8 cellular contexts compared by ENCODE assay signal in the genomic region with DNA sequence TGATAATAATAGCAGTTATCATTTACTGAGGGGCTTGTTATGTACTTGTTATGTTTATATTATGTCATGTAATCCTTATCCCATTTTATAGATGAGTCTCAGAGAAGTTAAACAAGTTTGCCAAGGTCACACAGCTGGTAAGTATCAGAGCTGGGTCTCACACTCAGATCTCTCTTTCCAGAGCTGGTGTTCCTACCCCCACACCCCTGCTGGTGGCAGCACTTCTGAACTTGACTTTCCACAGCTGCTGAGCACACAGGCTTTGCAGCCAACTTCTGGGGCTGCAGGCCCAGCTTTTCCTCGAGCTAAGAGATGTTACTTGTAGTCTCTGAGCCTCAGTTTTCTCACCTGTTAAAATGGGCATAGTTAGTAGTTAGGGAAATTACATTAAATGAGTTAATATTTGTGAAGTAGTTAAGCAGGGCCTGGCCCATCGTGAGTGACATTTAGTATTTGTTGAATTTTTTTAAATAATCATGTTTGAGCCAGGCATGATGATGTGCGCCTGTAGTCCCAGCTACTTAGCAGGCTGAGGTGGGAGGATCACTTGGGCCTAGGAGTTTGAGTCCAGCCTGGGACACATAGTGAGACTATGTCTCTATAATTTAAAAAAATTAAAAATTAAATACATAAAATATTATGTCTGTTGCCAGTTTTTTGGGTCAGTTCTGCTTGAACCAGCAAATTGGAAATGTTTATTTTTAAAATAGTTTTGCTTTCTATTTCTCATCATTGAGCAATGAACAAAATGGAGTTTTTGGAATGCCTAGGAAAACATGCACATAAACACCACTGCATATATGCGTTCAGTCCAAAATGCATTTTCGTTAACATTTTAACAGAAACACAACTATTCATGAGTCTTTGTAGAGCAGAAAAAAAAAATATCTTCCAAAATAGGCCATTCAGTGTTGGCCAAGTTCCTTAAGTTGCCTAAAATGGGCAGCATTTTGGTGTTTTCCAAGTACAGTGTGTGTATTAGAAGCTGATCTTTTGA.
DNase-seq lines count a peak whose midpoint lies in the region; ATAC-seq, FAIRE-seq and TF ChIP-seq lines count a peak whose summit lies in the region.

No MANE protein-coding gene starts in this region.

- CTCF ChIA-PET in Caco-2 (lab: Charles Lee) = interaction anchor here (0.6 to 2.5 kb wide), 4 partner anchors 14 to 171 kb away, joined by 3 to 29 read pairs (median 5); no protein-coding TSS in a partner anchor

- H3K79me2 ChIP-seq in DND-41 (ENCODE audit: insufficient read depth, low read length) = no peaks in the 10 kb centered on the region

- H3K27ac Mint-ChIP-seq in Caco-2 (ENCODE audit: unreplicated experiment) = no peak overlapping the region

- intact Hi-C loops in Caco-2 (cut with micrococcal nuclease; ENCODE audit: unreplicated experiment) = loop anchor here (2.0 kb wide), 1 partner anchor 13 kb away; no protein-coding TSS in a partner anchor

- no peaks in the 10 kb centered on the region for H3K9me3 Mint-ChIP-seq in Caco-2 (ENCODE audit: unreplicated experiment)

- TF ChIP-seq POLR2A in GM12891 (IDR thresholded peaks at IDR 0.05; ENCODE audit: low read depth, low read length) = no peak

- no peaks in the 10 kb centered on the region for H3K9me3 ChIP-seq in DND-41 (ENCODE audit: insufficient read depth, low read length, severe bottlenecking)
- H3K9me3 ChIP-seq in Caco-2 = no peaks in the 10 kb centered on the region

- H3K27ac ChIP-seq in DND-41 (ENCODE audit: low read length) = no peak overlapping the region

- no peak overlapping the region for H3K4me2 ChIP-seq in DND-41 (ENCODE audit: insufficient read depth, low read length)

- H3K4me3 ChIP-seq in DND-41 (ENCODE audit: low read depth in 1 of 2, low read length in 2 of 2) = no peak overlapping the region
- H3K4me3 ChIP-seq in Caco-2 (ENCODE audit: low read depth, low read length) = no peak overlapping the region

- H3K4me1 ChIP-seq in DND-41 (ENCODE audit: insufficient read depth, low read length) (no peaks in the 10 kb centered on the region), Caco-2 (no peaks in the 10 kb centered on the region)

- TF ChIP-seq CTCF in DND-41 (IDR thresholded peaks at IDR 0.05; ENCODE audit: borderline replicate concordance, extremely low read depth, low read length, poor library complexity, severe bottlenecking) (peak; percentile 44), Caco-2 (IDR thresholded peaks at IDR 0.05; ENCODE audit: insufficient read depth in 1 of 2, low read depth in 1 of 2, low read length in 1 of 2, severe bottlenecking in 1 of 2, unreplicated experiment in 1 of 2) (peak in 1 of 2 experiments; percentile 49)

- no peak overlapping the region for H3K9ac ChIP-seq in DND-41 (ENCODE audit: low read depth, low read length)

- POLR2A ChIA-PET in Caco-2 (lab: Charles Lee) = no interaction called here

- no peaks in the 10 kb centered on the region for H3K27me3 Mint-ChIP-seq in Caco-2 (ENCODE audit: insufficient read depth, unreplicated experiment)

- H3K36me3 ChIP-seq in DND-41 (ENCODE audit: insufficient read depth, low read length) = no peaks in the 10 kb centered on the region
- H3K36me3 ChIP-seq in Caco-2 (ENCODE audit: control insufficient read depth, insufficient read depth, low read length) = no peaks in the 10 kb centered on the region

- ATAC-seq in DND-41 (ENCODE audit: insufficient read depth, low read depth) = peak; percentile 79
- no peak for ATAC-seq in HG03139 (IDR thresholded peaks at IDR 0.05; ENCODE audit: unreplicated experiment)
- no peak for ATAC-seq in GM21447 (IDR thresholded peaks at IDR 0.05; ENCODE audit: unreplicated experiment)

- no peaks in the 10 kb centered on the region for H3K4me1 Mint-ChIP-seq in Caco-2 (ENCODE audit: low read depth, unreplicated experiment)

- no peaks in the 10 kb centered on the region for H4K20me1 ChIP-seq in DND-41 (ENCODE audit: insufficient read depth, low read length)

- peak; percentile 37 for DNase-seq in DND-41
- peak; percentile 68 for DNase-seq in NAMALWA (ENCODE audit: low spot score)
- peak; percentile 68 for DNase-seq in dedifferentiated amniotic fluid mesenchymal stem cell (ENCODE audit: extremely low spot score)
- peak; percentile 87 for DNase-seq in mesenteric fat pad (ENCODE audit: low spot score)
- DNase-seq in Caco-2 = no peak
- no peak for DNase-seq in GM12891 (ENCODE audit: insufficient read length, low spot score)

- H3K36me3 Mint-ChIP-seq in Caco-2 (ENCODE audit: insufficient read depth, unreplicated experiment) = no peaks in the 10 kb centered on the region

- no peak for FAIRE-seq in GM12891 (lab: Jason Lieb, UNC)

- no TSS peak for BruUV-seq in Caco-2 (replicated peaks; lab: Mats Ljungman, UMichigan)

- H2AFZ ChIP-seq in DND-41 (ENCODE audit: low read depth, low read length) = no peak overlapping the region

- H3K27me3 ChIP-seq in DND-41 (ENCODE audit: insufficient read depth, low read length, poor library complexity) (no peaks in the 10 kb centered on the region), Caco-2 (replicated peaks; ENCODE audit: control insufficient read depth, insufficient read depth, low read length) (no peaks in the 10 kb centered on the region)

- no peak overlapping the region for H3K4me3 Mint-ChIP-seq in Caco-2 (ENCODE audit: unreplicated experiment)

TF ChIP-seq in GM12891, 5 proteins besides CTCF, POLR2A, EP300 and RAD21:
- TF ChIP-seq TAF1 (IDR thresholded peaks at IDR 0.05; ENCODE audit: low read depth, low read length) = no peak
- TF ChIP-seq POLR2AphosphoS5 (IDR thresholded peaks at IDR 0.05; ENCODE audit: low read depth, low read length) = no peak
- TF ChIP-seq POU2F2 (IDR thresholded peaks at IDR 0.05; ENCODE audit: low read depth, low read length) = no peak
- no peak for TF ChIP-seq PAX5 (IDR thresholded peaks at IDR 0.05; ENCODE audit: insufficient read depth, low read length, severe bottlenecking)
- no peak for TF ChIP-seq SPI1 (IDR thresholded peaks at IDR 0.05; ENCODE audit: low read depth, low read length)

Comparison
In these comparisons a context has a peak if more than half of its experiments do, and no peak if none do; other contexts are left out.
1. DNase-seq: peak in DND-41 (single experiment), NAMALWA (single experiment), dedifferentiated amniotic fluid mesenchymal stem cell (single experiment) and mesenteric fat pad (single experiment); none in Caco-2 (0 of 2) and GM12891 (single experiment).